Comparison of ENCODE assay signal across 15 cellular contexts in genomic region chr6:143684484-143684883, GRCh38. TPM values are rescaled to one million over a fixed set of nuclear protein-coding genes. Genes with fewer than 3 reads are reported as not detected.
A peak's percentile ranks its signal among the peaks of the same experiment; 100 is the strongest.
DNase-seq lines count a peak whose midpoint lies in the region; ATAC-seq, FAIRE-seq and TF ChIP-seq lines count a peak whose summit lies in the region.
"Had no signal": no experiment of that assay in that cellular context is flagged by ENCODE, and none has a peak within 500 bp of the region (broad histone marks: within the 10 kb centered on the region; RNA-seq: fewer than 3 reads in every experiment).

No MANE protein-coding gene starts in this region.

- no TSS peak for BruUV-seq in HepG2 (replicated peaks; lab: Mats Ljungman, UMichigan)

- in situ Hi-C loops in HepG2 (cut with HindIII; ENCODE audit: extremely low pct_ligation_motif_present, low pct_unique_long_range_greater_than_20kb) = no loop called here

- no peaks in the 10 kb centered on the region for H3K4me1 ChIP-seq in endodermal cell (ENCODE audit: control insufficient read depth, insufficient read depth, low read length)
- H3K4me1 ChIP-seq in HepG2 (ENCODE audit: insufficient read depth, low read length) = peaks cover 56% of the 10 kb centered on the region

- FAIRE-seq in HepG2 (lab: Jason Lieb, UNC) = no peak
- FAIRE-seq: GM12891, GM19239 had no signal

- TF ChIP-seq POLR2A in HepG2 (IDR thresholded peaks at IDR 0.05; ENCODE audit: insufficient read depth in 1 of 2, low read depth in 2 of 2, low read length in 2 of 2) = no peak

- no peak overlapping the region for H3K27ac ChIP-seq in endodermal cell (ENCODE audit: low read depth, low read length)
- H3K27ac ChIP-seq in HepG2 (ENCODE audit: extremely low read length, insufficient read depth, low read length) = no peak overlapping the region
- H3K27ac ChIP-seq: BLaER1 treated with 17β-estradiol and CSF1 and Interleukin-3, amounts not matched to agents 10 nM and 100 nM had no signal

- 88 to 98% methylated on average over 1 of the region's 1 CpG for WGBS in endodermal cell (ENCODE audit: insufficient coverage in 1 of 2, insufficient read length in 1 of 2), 2 experiments
- WGBS in HepG2 (ENCODE audit: low lambda C conversion rate) = 80% methylated on average over 1 of the region's 1 CpG

- H3K27me3 Mint-ChIP-seq in endodermal cell (ENCODE audit: insufficient read depth) = no peaks in the 10 kb centered on the region

- peaks cover 53% of the 10 kb centered on the region for H3K36me3 Mint-ChIP-seq in endodermal cell (ENCODE audit: low read depth)
- H3K36me3 Mint-ChIP-seq: CD8-positive, alpha-beta T cell had no signal

- H4K20me1 ChIP-seq in HepG2 (ENCODE audit: insufficient read depth, low read length) = no peaks in the 10 kb centered on the region

- peaks cover 19% of the 10 kb centered on the region for H3K9me3 Mint-ChIP-seq in endodermal cell

- H3K4me3 ChIP-seq in endodermal cell (ENCODE audit: low read length) = peak overlapping the region; percentile 27
- no peak overlapping the region for H3K4me3 ChIP-seq in HepG2 (replicated peaks in 1 of 3; ENCODE audit: insufficient read depth in 1 of 3, low read depth in 2 of 3, low read length in 3 of 3)
- H3K4me3 ChIP-seq: BLaER1 treated with 17β-estradiol and CSF1 and Interleukin-3, amounts not matched to agents 10 nM and 100 nM had no signal

- H3K9ac ChIP-seq in endodermal cell (ENCODE audit: extremely low read depth, low read length, poor library complexity, severe bottlenecking) (no peak overlapping the region), HepG2 (ENCODE audit: insufficient read depth, low read depth, low read length) (no peak overlapping the region)
- H3K9ac ChIP-seq: BLaER1 treated with 17β-estradiol and CSF1 and Interleukin-3, amounts not matched to agents 10 nM and 100 nM had no signal

- no peak overlapping the region for H2AFZ ChIP-seq in HepG2 (ENCODE audit: low read length)

- ATAC-seq in left ventricle myocardium superior (peak; percentile 38), left cardiac atrium (no peak), HepG2 (no peak), HG02571 (IDR thresholded peaks at IDR 0.05; ENCODE audit: unreplicated experiment) (no peak)
- ATAC-seq: CD8-positive, alpha-beta T cell had no signal

- TF ChIP-seq EP300 in HepG2 (IDR thresholded peaks at IDR 0.05; ENCODE audit: low read depth in 2 of 2, low read length in 2 of 2) (no peak), HepG2 (CRISPR knock-in tag; IDR thresholded peaks at IDR 0.05; ENCODE audit: borderline replicate concordance) (no peak)

- no peak overlapping the region for H3K4me3 Mint-ChIP-seq in endodermal cell
- H3K4me3 Mint-ChIP-seq: B cell; CD8-positive, alpha-beta T cell; H9 had no signal

- peaks cover 56% of the 10 kb centered on the region for H3K36me3 ChIP-seq in endodermal cell (ENCODE audit: control insufficient read depth, insufficient read depth, low read length)
- no peaks in the 10 kb centered on the region for H3K36me3 ChIP-seq in HepG2 (replicated peaks in 1 of 2; ENCODE audit: control insufficient read depth in 1 of 2, insufficient read depth in 2 of 2, low read length in 2 of 2)

- TF ChIP-seq RAD21 in HepG2 (CRISPR knock-in tag; IDR thresholded peaks at IDR 0.05) = no peak

- H3K9me3 ChIP-seq in endodermal cell (ENCODE audit: control insufficient read depth, low read length) = peaks cover 37% of the 10 kb centered on the region
- H3K9me3 ChIP-seq in HepG2 (ENCODE audit: low read length) = peaks cover 5% of the 10 kb centered on the region; the same call in 1 of the 2 replicates

- H3K27me3 ChIP-seq in endodermal cell (ENCODE audit: control insufficient read depth, insufficient read depth, low read length, poor library complexity, severe bottlenecking) (no peaks in the 10 kb centered on the region), HepG2 (ENCODE audit: control insufficient read depth in 1 of 2, insufficient read depth in 2 of 2, low read length in 2 of 2) (no peaks in the 10 kb centered on the region)

- H3K79me2 ChIP-seq in HepG2 (ENCODE audit: insufficient read depth, low read length) = peaks cover 73% of the 10 kb centered on the region

- no peak overlapping the region for H3K27ac Mint-ChIP-seq in endodermal cell
- H3K27ac Mint-ChIP-seq: B cell; CD8-positive, alpha-beta T cell; H9 had no signal

- TF ChIP-seq CTCF in endodermal cell (conservative IDR thresholded peaks at IDR 0.05) = no peak
- TF ChIP-seq CTCF in HepG2 (CRISPR knock-in tag; IDR thresholded peaks at IDR 0.05) = no peak

- H3K4me1 Mint-ChIP-seq in endodermal cell = peaks cover 37% of the 10 kb centered on the region
- H3K4me1 Mint-ChIP-seq: B cell had no signal

- no peak for DNase-seq in left ventricle myocardium superior
- DNase-seq in left cardiac atrium = no peak
- no peak for DNase-seq in endodermal cell
- DNase-seq in HepG2 (ENCODE audit: low spot score) = no peak
- no peak for DNase-seq in activated CD4-positive, CD25-positive, alpha-beta regulatory T cell treated with anti-CD3 and anti-CD28 coated beads, Interleukin-2, amount 50 U/mL, for 72 hours
- DNase-seq in HCEC 1CT = no peak
- DNase-seq: Calu3; CD8-positive, alpha-beta T cell; DND-41; H9 had no signal

- intact Hi-C loops in left ventricle myocardium superior (cut with micrococcal nuclease) = no loop called here
- intact Hi-C loops in left cardiac atrium (cut with DNase I) = no loop called here
- intact Hi-C loops in HepG2 (cut with micrococcal nuclease; ENCODE audit: unreplicated experiment) = no loop called here

- POLR2A ChIA-PET in HepG2 (lab: Yijun Ruan, JAX) = no interaction called here

- no peak overlapping the region for H3K4me2 ChIP-seq in HepG2 (ENCODE audit: low read depth, low read length)
- H3K4me2 ChIP-seq: BLaER1 treated with 17β-estradiol and CSF1 and Interleukin-3, amounts not matched to agents 10 nM and 100 nM had no signal

- CTCF ChIA-PET in HepG2 (lab: Yijun Ruan, JAX; ENCODE audit: low intra/inter-chr PET ratio, low total read pairs) = no interaction called here

TF ChIP-seq in HepG2, 621 proteins besides CTCF, POLR2A, EP300 and RAD21:
- TF ChIP-seq ZNF75D (CRISPR knock-in tag; IDR thresholded peaks at IDR 0.05; ENCODE audit: borderline replicate concordance) = no peak
- TF ChIP-seq ZMAT5 (CRISPR knock-in tag; IDR thresholded peaks at IDR 0.05; ENCODE audit: borderline replicate concordance, low read depth) = no peak
- peak; percentile 92 for TF ChIP-seq ZNF7 (CRISPR knock-in tag; IDR thresholded peaks at IDR 0.05)

RNA-seq across cellular contexts. Expression of gene PHACTR2, which starts 6.7 kb away (rescaled TPM):
- 88.1 TPM for total RNA-seq in left ventricle myocardium superior
- 10 to 100 TPM; 53.9 to 56.7 TPM for total RNA-seq in left cardiac atrium
- 100 to 1,000 TPM; 164 to 222 TPM for total RNA-seq in endodermal cell
- polyA plus RNA-seq in endodermal cell (2013, experiment 1 of 2) = 42.0 TPM
- polyA plus RNA-seq in endodermal cell (2013, experiment 2 of 2) = 48.6 TPM
- 28.2 and 39.1 TPM in 2 replicates for total RNA-seq in HepG2 (2016; rRNA removed; fragmentation: Illumina TruSeq; extraction: Trizol)
- total RNA-seq in HepG2 (2016; cell fraction: cytosol; rRNA removed; fragmentation: Illumina TruSeq; extraction: Trizol; ENCODE audit: low read depth) = 14.4 and 16.0 TPM in 2 replicates
- 28.7 and 34.3 TPM in 2 replicates for total RNA-seq in HepG2 (2016; cell fraction: insoluble cytoplasmic fraction; rRNA removed; fragmentation: Illumina TruSeq; extraction: Trizol)
- total RNA-seq in HepG2 (2016; cell fraction: membrane; rRNA removed; fragmentation: Illumina TruSeq; extraction: Trizol) = 29.1 and 31.7 TPM in 2 replicates
- 27.6 and 29.4 TPM in 2 replicates for total RNA-seq in HepG2 (2016; cell fraction: nucleus; rRNA removed; fragmentation: Illumina TruSeq; extraction: Trizol)
- 8.4 and 11.3 TPM in 2 replicates for polyA plus RNA-seq in HepG2 (2011; rRNA removed)
- 7.5 and 8.1 TPM in 2 replicates for polyA plus RNA-seq in HepG2 (2011; cell fraction: cytosol; rRNA removed)
- 6.0 and 7.3 TPM in 2 replicates for polyA plus RNA-seq in HepG2 (2011; cell fraction: nucleus; rRNA removed)
- polyA plus RNA-seq in HepG2 (2012) = 6.6 and 11.5 TPM in 2 replicates
- polyA plus RNA-seq in HepG2 (2016; cell fraction: cytosol; fragmentation: Illumina TruSeq; extraction: Trizol; ENCODE audit: low read depth) = 8.4 and 10.1 TPM in 2 replicates
- polyA plus RNA-seq in HepG2 (2016; cell fraction: insoluble cytoplasmic fraction; fragmentation: Illumina TruSeq; extraction: Trizol; ENCODE audit: low read depth) = 14.6 and 15.0 TPM in 2 replicates
- polyA plus RNA-seq in HepG2 (2016; cell fraction: membrane; fragmentation: Illumina TruSeq; extraction: Trizol; ENCODE audit: low read depth) = 9.6 and 11.2 TPM in 2 replicates
- 12.7 and 13.6 TPM in 2 replicates for polyA plus RNA-seq in HepG2 (2016; cell fraction: nucleus; fragmentation: Illumina TruSeq; extraction: Trizol; ENCODE audit: insufficient read depth, low read depth)
- 13.8 and 29.8 TPM in 2 replicates for polyA minus RNA-seq in HepG2 (2011; rRNA and poly(A)+ RNA removed; ENCODE audit: low replicate concordance)
- 17.3 and 19.4 TPM in 2 replicates for polyA minus RNA-seq in HepG2 (2011; cell fraction: cytosol; rRNA and poly(A)+ RNA removed)
- polyA minus RNA-seq in HepG2 (2011; cell fraction: nucleus; rRNA and poly(A)+ RNA removed) = 29.9 and 31.0 TPM in 2 replicates
